In genomic region chr14:91996951-91997371, GRCh38 we compare ENCODE assay signal across 8 cellular contexts. TPM values are rescaled to one million over a fixed set of nuclear protein-coding genes. Genes with fewer than 3 reads are reported as not detected.
DNase-seq lines count a peak whose midpoint lies in the region; ATAC-seq, FAIRE-seq and TF ChIP-seq lines count a peak whose summit lies in the region.

No MANE protein-coding gene starts in this region.

- intact Hi-C loops in GM12878 (cut with micrococcal nuclease; ENCODE audit: unreplicated experiment): loop anchor here (2.0 kb wide), 1 partner anchor 346 kb away; no protein-coding TSS in a partner anchor

- no peak overlapping the region for H3K27ac ChIP-seq in GM12878 (ENCODE audit: control insufficient read depth, insufficient read depth)

- no TSS peak for BruUV-seq in GM12878 (replicated peaks; lab: Mats Ljungman, UMichigan)

- H3K27me3 ChIP-seq in GM12878 (replicated peaks in 1 of 2; ENCODE audit: control insufficient read depth in 2 of 2, insufficient read depth in 2 of 2, low read length in 1 of 2): no peaks in the 10 kb centered on the region

- no peaks in the 10 kb centered on the region for H4K20me1 ChIP-seq in GM12878 (ENCODE audit: control insufficient read depth, insufficient read depth)

- H3K4me1 ChIP-seq in GM12878 (ENCODE audit: control insufficient read depth, insufficient read depth, low read length): no peaks in the 10 kb centered on the region

- CTCF ChIA-PET in GM12878 (lab: Yijun Ruan, JAX): interaction anchor here (0.5 to 2.3 kb wide), 56 partner anchors 8 to 530 kb away, joined by 3 to 35 read pairs (median 3); partner anchors contain the start of genes ATXN3, CPSF2 and NDUFB1

- ATAC-seq in GM12878: peak; percentile 84
- no peak for ATAC-seq in GM21825 (IDR thresholded peaks at IDR 0.05; ENCODE audit: unreplicated experiment)

- POLR2A ChIA-PET in GM12878 (lab: Charles Lee): interaction anchor here (0.9 to 1.0 kb wide), 2 partner anchors 24 to 38 kb away, joined by 3 to 4 read pairs; no protein-coding TSS in a partner anchor

- in situ Hi-C loops in GM12878 (cut with MboI): loop anchor here (10.0 kb wide), 1 partner anchor 342 kb away; no protein-coding TSS in a partner anchor

- TF ChIP-seq CTCF in AG10803 (conservative IDR thresholded peaks at IDR 0.05; ENCODE audit: low read length) (peak; percentile 82), GM12873 (IDR thresholded peaks at IDR 0.05; ENCODE audit: insufficient read depth, low read depth, low read length, missing control alignments) (peak; percentile 64), GM12878 (IDR thresholded peaks at IDR 0.05 in 2 of 3, conservative IDR thresholded peaks at IDR 0.05 in 1 of 3; ENCODE audit: control insufficient read depth in 2 of 3, extremely low read depth in 1 of 3, insufficient read depth in 1 of 3, low read depth in 3 of 3, low read length in 3 of 3) (peak; percentile 57 to 60 (median 59))

- no peak overlapping the region for H2AFZ ChIP-seq in GM12878 (ENCODE audit: control insufficient read depth, low read depth, low read length)

- no peak for TF ChIP-seq EP300 in GM12878 (IDR thresholded peaks at IDR 0.05; ENCODE audit: borderline replicate concordance in 1 of 2, control insufficient read depth in 1 of 2, low read depth in 2 of 2, low read length in 2 of 2)

- no peaks in the 10 kb centered on the region for H3K9me3 ChIP-seq in GM12878 (replicated peaks; ENCODE audit: control insufficient read depth, insufficient read depth, low read length)

- H3K79me2 ChIP-seq in GM12878 (ENCODE audit: control insufficient read depth, insufficient read depth, low read length): no peaks in the 10 kb centered on the region

- H3K36me3 ChIP-seq in GM12878 (ENCODE audit: control insufficient read depth in 2 of 2, insufficient read depth in 2 of 2, low read length in 1 of 2): peaks cover 0 to 9% of the 10 kb centered on the region in 2 experiments; a peak in 2 of 4 replicates

- no peak overlapping the region for H3K4me2 ChIP-seq in GM12878 (ENCODE audit: control insufficient read depth, insufficient read depth)

- peak; percentile 97 for DNase-seq in AG10803 (ENCODE audit: low read depth)
- peak; percentile 32 for DNase-seq in NCI-H2196 (lab: John Stamatoyannopoulos, UW; ENCODE audit: unreplicated experiment)
- no peak for DNase-seq in GM12878 (ENCODE audit: low read depth, low spot score)
- peak; percentile 36 for DNase-seq in iPS-NIHi7 (ENCODE audit: extremely low spot score)
- peak; percentile 73 for DNase-seq in superior temporal gyrus (ENCODE audit: extremely low spot score)
- no peak for DNase-seq in ecto neural progenitor cell (ENCODE audit: low spot score)

- SMC1A ChIA-PET in GM12878 (lab: Charles Lee; ENCODE audit: uncharacterized antibody, unreplicated experiment): interaction anchor here (0.6 to 2.1 kb wide), 26 partner anchors 9 to 489 kb away, joined by 3 to 14 read pairs (median 4); partner anchors contain the start of gene ATXN3

- RAD21 ChIA-PET in GM12878 (lab: Charles Lee; ENCODE audit: unreplicated experiment): interaction anchor here (0.7 to 2.1 kb wide), 14 partner anchors 9 to 673 kb away, joined by 3 to 12 read pairs (median 3); no protein-coding TSS in a partner anchor

- H3K4me3 ChIP-seq in AG10803 (ENCODE audit: low read length) (no peak overlapping the region), GM12878 (no peak overlapping the region)

- H3K9ac ChIP-seq in GM12878 (ENCODE audit: control insufficient read depth, insufficient read depth, low read length): no peak overlapping the region

- no peak for FAIRE-seq in GM12878 (lab: Jason Lieb, UNC)

- 34% methylated on average over 2 of the region's 2 CpGs for WGBS in GM12878 (ENCODE audit: insufficient coverage, insufficient replicate concordance, low lambda C conversion rate, missing lambda C conversion rate)

- no peak for TF ChIP-seq POLR2A in GM12878 (IDR thresholded peaks at IDR 0.05; ENCODE audit: low read depth, low read length)

- TF ChIP-seq RAD21 in GM12878 (IDR thresholded peaks at IDR 0.05; ENCODE audit: insufficient read depth, low read depth, low read length): peak; percentile 61

TF ChIP-seq in GM12878, 131 proteins besides CTCF, POLR2A, EP300 and RAD21:
- TF ChIP-seq SMC3 (IDR thresholded peaks at IDR 0.05; ENCODE audit: borderline replicate concordance, low read length) (peak; percentile 47; the same call in 1 of the 2 replicates), CHD4 (IDR thresholded peaks at IDR 0.05) (no peak)
TF ChIP-seq in GM12878: peak in this region for 1.

RNA-seq across cellular contexts. Expression of gene TRIP11, which starts 42.9 kb away (rescaled TPM):
- 66.2 and 80.1 TPM in 2 replicates for total RNA-seq in GM12878 (2013; cell fraction: nucleolus; rRNA removed)
- total RNA-seq in GM12878 (2014; rRNA removed) (12.8 and 17.2 TPM in 2 replicates), GM12878 (2014; rRNA removed; fragmentation: Illumina TruSeq; extraction: Trizol) (21.8 and 22.3 TPM in 2 replicates), GM12878 (2021) (30.5 and 33.7 TPM in 2 replicates)
- 3.8 TPM for polyA plus RNA-seq in GM12878 (2011; ENCODE audit: low read depth)
- polyA plus RNA-seq in GM12878 (2011; rRNA removed) (17.5 and 23.4 TPM in 2 replicates), GM12878 (2014; fragmentation: Illumina TruSeq; extraction: Trizol) (14.8 and 18.8 TPM in 2 replicates), GM12878 (2014; fragmentation: Nextera tagmentation; extraction: Ambion mirVana) (10 to 100 TPM in 1 of 2 experiments, 1 to 10 TPM in 1; 7.1 to 32.0 TPM), GM12878 (2014; rRNA removed) (5.2 and 5.3 TPM in 2 replicates), GM12878 (2016; fragmentation: Nextera tagmentation; extraction: Ambion mirVana) (10 to 100 TPM; 43.1 to 46.1 TPM)
- polyA plus RNA-seq in GM12878 (2011; cell fraction: cytosol; rRNA removed): 6.3 and 7.0 TPM in 2 replicates
- polyA plus RNA-seq in GM12878 (2011; cell fraction: nucleus; rRNA removed): 10.2 and 16.4 TPM in 2 replicates
- 9.4 and 10.4 TPM in 2 replicates for polyA plus RNA-seq in GM12878 (2012)
- 63.1 and 64.3 TPM in 2 replicates for polyA minus RNA-seq in GM12878 (2011; rRNA and poly(A)+ RNA removed)
- polyA minus RNA-seq in GM12878 (2011; cell fraction: cytosol; rRNA and poly(A)+ RNA removed): 11.3 and 19.6 TPM in 2 replicates
- 29.5 and 41.3 TPM in 2 replicates for polyA minus RNA-seq in GM12878 (2011; cell fraction: nucleus; rRNA and poly(A)+ RNA removed)

RNA-seq across cellular contexts. Expression of gene FBLN5, which starts 49.5 kb away (rescaled TPM):
- not detected in 2 replicates for total RNA-seq in GM12878 (2013; cell fraction: nucleolus; rRNA removed)
- 0.05 and 0.45 TPM in 2 replicates for total RNA-seq in GM12878 (2014; rRNA removed)
- total RNA-seq in GM12878 (2014; rRNA removed; fragmentation: Illumina TruSeq; extraction: Trizol): 0.13 and 0.14 TPM in 2 replicates
- total RNA-seq in GM12878 (2021): 0.28 and 0.64 TPM in 2 replicates
- 0.17 TPM for polyA plus RNA-seq in GM12878 (2011; ENCODE audit: low read depth)
- polyA plus RNA-seq in GM12878 (2011; rRNA removed): 0.43 and 0.64 TPM in 2 replicates
- polyA plus RNA-seq in GM12878 (2011; cell fraction: cytosol; rRNA removed): 0.48 TPM in 2 replicates
- 0.28 and 0.45 TPM in 2 replicates for polyA plus RNA-seq in GM12878 (2011; cell fraction: nucleus; rRNA removed)
- polyA plus RNA-seq in GM12878 (2012): 0.22 and 0.37 TPM in 2 replicates
- 0.16 and 0.22 TPM in 2 replicates for polyA plus RNA-seq in GM12878 (2014; fragmentation: Illumina TruSeq; extraction: Trizol)
- under 1 TPM; 0.03 to 0.13 TPM for polyA plus RNA-seq in GM12878 (2014; fragmentation: Nextera tagmentation; extraction: Ambion mirVana)
- 0.11 and 0.26 TPM in 2 replicates for polyA plus RNA-seq in GM12878 (2014; rRNA removed)
- under 1 TPM; 0.23 to 0.29 TPM for polyA plus RNA-seq in GM12878 (2016; fragmentation: Nextera tagmentation; extraction: Ambion mirVana)
- 0.10 and 0.15 TPM in 2 replicates for polyA minus RNA-seq in GM12878 (2011; rRNA and poly(A)+ RNA removed)
- polyA minus RNA-seq in GM12878 (2011; cell fraction: cytosol; rRNA and poly(A)+ RNA removed): not detected in 2 replicates
- polyA minus RNA-seq in GM12878 (2011; cell fraction: nucleus; rRNA and poly(A)+ RNA removed): 0.36 and 0.57 TPM in 2 replicates

Comparison
In these comparisons a context has a peak if more than half of its experiments do, and no peak if none do; other contexts are left out.
1. DNase-seq: peak in AG10803 (single experiment), NCI-H2196 (single experiment), iPS-NIHi7 (single experiment) and superior temporal gyrus (single experiment); none in GM12878 (single experiment) and ecto neural progenitor cell (single experiment).
2. Peak in every context shown above with its lines, with median percentiles within 50 percentile points of each other: CTCF ChIP-seq.